In the genomic region with DNA sequence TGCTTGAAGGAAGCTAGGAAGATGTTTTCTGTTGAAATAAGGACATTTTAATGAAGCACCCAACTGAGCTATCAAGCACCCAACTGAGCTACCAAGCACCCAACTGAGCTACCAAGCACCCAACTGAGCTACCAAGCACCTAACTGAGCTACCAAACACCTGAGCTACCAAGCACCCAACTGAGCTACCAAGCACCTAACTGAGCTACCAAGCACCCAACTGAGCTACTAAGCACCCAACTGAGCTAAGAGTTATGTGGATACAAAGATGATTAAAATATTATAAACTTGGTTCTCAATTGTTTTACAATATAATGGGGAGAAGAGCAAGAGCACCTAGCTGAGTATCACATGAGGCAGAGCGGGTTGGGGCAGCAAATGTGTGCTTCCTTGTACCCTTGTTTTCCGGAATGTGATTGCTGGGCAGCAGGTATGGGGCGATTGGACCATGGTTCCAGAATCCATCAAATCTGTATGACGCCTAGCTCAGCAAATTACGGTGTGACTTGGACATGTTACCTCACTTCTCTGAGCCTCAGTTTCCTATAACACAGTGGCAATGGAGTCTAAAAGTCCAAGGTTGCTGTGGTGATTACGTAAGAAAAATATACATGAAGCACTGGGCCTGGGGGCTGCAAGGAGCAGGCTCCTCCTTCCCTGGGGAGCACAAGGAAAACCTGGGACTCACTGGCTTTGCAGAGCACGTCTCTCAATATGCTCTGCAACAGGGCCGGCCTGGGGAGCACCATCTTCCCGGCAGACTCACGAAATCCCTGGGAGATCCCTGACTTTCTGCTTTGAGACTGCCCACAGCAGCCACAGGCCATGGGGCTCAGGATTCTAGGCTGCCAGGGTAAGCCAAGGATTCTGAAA, we compare ENCODE assay signal across 10 cellular contexts. TPM values are rescaled to one million over a fixed set of nuclear protein-coding genes. Genes with fewer than 3 reads are reported as not detected.
DNase-seq lines count a peak whose midpoint lies in the region; ATAC-seq and TF ChIP-seq lines count a peak whose summit lies in the region.
"Had no signal": no experiment of that assay in that cellular context is flagged by ENCODE, and none has a peak within 500 bp of the region (broad histone marks: within the 10 kb centered on the region; RNA-seq: fewer than 3 reads in every experiment).

No MANE protein-coding gene starts in this region.

- TF ChIP-seq CTCF in tibial artery (IDR thresholded peaks at IDR 0.05) = no peak

- no peak overlapping the region for H3K4me3 Mint-ChIP-seq in activated CD8-positive, alpha-beta memory T cell treated with anti-CD3 and anti-CD28 coated beads, Interleukin-2, amount 10 ng/mL, durations not matched to agents 7 days and 5 days

- WGBS in mesodermal cell (ENCODE audit: insufficient coverage in 2 of 2), 2 experiments = 88 to 92% methylated on average over 8 to 9 of the region's 10 CpGs

- no peaks in the 10 kb centered on the region for H3K27me3 Mint-ChIP-seq in activated CD8-positive, alpha-beta memory T cell treated with anti-CD3 and anti-CD28 coated beads, Interleukin-2, amount 10 ng/mL, durations not matched to agents 7 days and 5 days

- H3K9me3 ChIP-seq in mesodermal cell (ENCODE audit: control insufficient read depth, low read length) = no peaks in the 10 kb centered on the region
- H3K9me3 ChIP-seq in tibial artery = no peaks in the 10 kb centered on the region

- CTCF ChIA-PET in activated CD8-positive, alpha-beta memory T cell treated with anti-CD3 and anti-CD28 coated beads, Interleukin-2, amount 10 ng/mL, durations not matched to agents 7 days and 5 days (lab: Charles Lee) = interaction anchor here (1.0 to 22.2 kb wide), 9 partner anchors 10 to 178 kb away, joined by 3 to 324 read pairs (median 4); partner anchors contain the start of genes BMF and SRP14

- no peak for DNase-seq in activated CD8-positive, alpha-beta memory T cell treated with anti-CD3 and anti-CD28 coated beads, Interleukin-2, amount 10 ng/mL, durations not matched to agents 7 days and 5 days
- no peak for DNase-seq in activated CD8-positive, alpha-beta memory T cell treated with anti-CD3 and anti-CD28 coated beads, Interleukin-2, amount 50 U/mL, for 4 hours
- DNase-seq in activated naive CD4-positive, alpha-beta T cell treated with anti-CD3 and anti-CD28 coated beads, Interleukin-2, amount 50 U/mL, for 72 hours (ENCODE audit: low spot score in 2 of 2) = no peak
- DNase-seq in tibial artery (peak in 1 of 2 donors; percentile 29), NCI-H2196 treated with DMSO at 0.1 percent for 48 hours (lab: John Stamatoyannopoulos, UW; ENCODE audit: unreplicated experiment) (no peak), NCI-H1105 treated with DMSO at 0.1 percent for 48 hours (lab: John Stamatoyannopoulos, UW) (no peak)
- DNase-seq: activated effector memory CD4-positive, alpha-beta T cell treated with Interleukin-2 at 50 U/mL for 16 hours; SIG-M5 had no signal

- H3K27ac Mint-ChIP-seq in activated CD8-positive, alpha-beta memory T cell treated with anti-CD3 and anti-CD28 coated beads, Interleukin-2, amount 10 ng/mL, durations not matched to agents 7 days and 5 days = peak overlapping the region; percentile 89
- peak overlapping the region; percentile 89 to 97 for H3K27ac Mint-ChIP-seq in activated naive CD4-positive, alpha-beta T cell treated with anti-CD3 and anti-CD28 coated beads, Interleukin-2, amount 50 U/mL, for 72 hours

- no peak for ATAC-seq in activated CD8-positive, alpha-beta memory T cell treated with anti-CD3 and anti-CD28 coated beads, Interleukin-2, amount 10 ng/mL, durations not matched to agents 7 days and 5 days
- ATAC-seq in activated naive CD4-positive, alpha-beta T cell treated with anti-CD3 and anti-CD28 coated beads, Interleukin-2, amount 50 U/mL, for 72 hours = no peak
- ATAC-seq in HG03280 (IDR thresholded peaks at IDR 0.05; ENCODE audit: unreplicated experiment) = no peak

- intact Hi-C loops in tibial artery (cut with DNase I; ENCODE audit: low total_unique reads) = no loop called here

- H3K4me3 ChIP-seq in mesodermal cell (ENCODE audit: extremely low read depth, insufficient read depth, low read length, poor library complexity, severe bottlenecking) (no peak overlapping the region), tibial artery (no peak overlapping the region)

- H3K36me3 Mint-ChIP-seq in activated CD8-positive, alpha-beta memory T cell treated with anti-CD3 and anti-CD28 coated beads, Interleukin-2, amount 10 ng/mL, durations not matched to agents 7 days and 5 days = no peaks in the 10 kb centered on the region
- peaks cover 0 to 5% of the 10 kb centered on the region in 2 donors for H3K36me3 Mint-ChIP-seq in activated naive CD4-positive, alpha-beta T cell treated with anti-CD3 and anti-CD28 coated beads, Interleukin-2, amount 50 U/mL, for 72 hours

- peaks cover 74% of the 10 kb centered on the region for H3K36me3 ChIP-seq in mesodermal cell (ENCODE audit: control insufficient read depth, insufficient read depth, low read length)
- no peaks in the 10 kb centered on the region for H3K36me3 ChIP-seq in tibial artery

- H3K27ac ChIP-seq in mesodermal cell (ENCODE audit: low read depth, low read length, severe bottlenecking) (peak overlapping the region; percentile 99), tibial artery (peak overlapping the region; percentile 88 to 90)

- no peaks in the 10 kb centered on the region for H3K9me3 Mint-ChIP-seq in activated CD8-positive, alpha-beta memory T cell treated with anti-CD3 and anti-CD28 coated beads, Interleukin-2, amount 10 ng/mL, durations not matched to agents 7 days and 5 days (ENCODE audit: low read depth)
- no peaks in the 10 kb centered on the region for H3K9me3 Mint-ChIP-seq in activated naive CD4-positive, alpha-beta T cell treated with anti-CD3 and anti-CD28 coated beads, Interleukin-2, amount 50 U/mL, for 72 hours

- H3K27me3 ChIP-seq in tibial artery = no peaks in the 10 kb centered on the region

- H3K4me1 Mint-ChIP-seq in activated CD8-positive, alpha-beta memory T cell treated with anti-CD3 and anti-CD28 coated beads, Interleukin-2, amount 10 ng/mL, durations not matched to agents 7 days and 5 days = peaks cover 76% of the 10 kb centered on the region

- H3K4me1 ChIP-seq in mesodermal cell (ENCODE audit: control insufficient read depth, insufficient read depth, low read length, poor library complexity, severe bottlenecking) (peaks cover 79% of the 10 kb centered on the region), tibial artery (peaks cover 5 to 75% (median 60%) of the 10 kb centered on the region in 4 donors)

RNA-seq across cellular contexts. Expression of gene BMF, which starts 11.3 kb away (rescaled TPM):
- total RNA-seq in activated CD8-positive, alpha-beta memory T cell treated with anti-CD3 and anti-CD28 coated beads, Interleukin-2, amount 10 ng/mL, durations not matched to agents 7 days and 5 days = 10 to 100 TPM in 1 of 2 experiments, 1 to 10 TPM in 1; 3.6 to 13.0 TPM
- total RNA-seq in activated naive CD4-positive, alpha-beta T cell treated with anti-CD3 and anti-CD28 coated beads, Interleukin-2, amount 50 U/mL, for 72 hours = 10 to 100 TPM; 10.8 to 11.6 TPM
- 59.4 TPM for polyA plus RNA-seq in mesodermal cell (2013, experiment 1 of 2)
- 51.4 TPM for polyA plus RNA-seq in mesodermal cell (2013, experiment 2 of 2)

RNA-seq across cellular contexts. Expression of gene SRP14, which starts 58.4 kb away (rescaled TPM):
- 100 to 1,000 TPM; 150 to 160 TPM for total RNA-seq in activated CD8-positive, alpha-beta memory T cell treated with anti-CD3 and anti-CD28 coated beads, Interleukin-2, amount 10 ng/mL, durations not matched to agents 7 days and 5 days
- 100 to 1,000 TPM; 146 to 182 TPM for total RNA-seq in activated naive CD4-positive, alpha-beta T cell treated with anti-CD3 and anti-CD28 coated beads, Interleukin-2, amount 50 U/mL, for 72 hours
- polyA plus RNA-seq in mesodermal cell (2013, experiment 1 of 2) = 633 TPM
- polyA plus RNA-seq in mesodermal cell (2013, experiment 2 of 2) = 649 TPM
